ENCODE assay signal across 8 cellular contexts in genomic region chr12:89459279-89459678, GRCh38.
A peak's percentile ranks its signal among the peaks of the same experiment; 100 is the strongest.
DNase-seq lines count a peak whose midpoint lies in the region; ATAC-seq and TF ChIP-seq lines count a peak whose summit lies in the region.
"Not testable (repeated sequence)": the region's sequence is repeated elsewhere in the genome, so short reads cannot be mapped to it uniquely, and the experiment has no call there.

No MANE protein-coding gene starts in this region.

- ATAC-seq in IMR-90 (ENCODE audit: low read depth); PC-3: not testable (repeated sequence)

- not testable (repeated sequence) for H2BK15ac ChIP-seq in IMR-90 (ENCODE audit: low read depth, low read length)

- not testable (repeated sequence) for H4K8ac ChIP-seq in IMR-90 (ENCODE audit: low read depth in 2 of 2, low read length in 2 of 2)

- H4K20me1 ChIP-seq in IMR-90 (ENCODE audit: insufficient read depth, low read length); PC-3 (ENCODE audit: low read length); smooth muscle cell (ENCODE audit: low read depth): not testable (repeated sequence)

- H3F3A ChIP-seq in PC-3 (ENCODE audit: low read length, unreplicated experiment); smooth muscle cell (ENCODE audit: low read depth): not testable (repeated sequence)

- H2BK5ac ChIP-seq in IMR-90 (ENCODE audit: low read depth, low read length, poor library complexity, severe bottlenecking) = not testable (repeated sequence)

- H3K4me3 Mint-ChIP-seq in glutamatergic neuron (ENCODE audit: unreplicated experiment) = not testable (repeated sequence)

- not testable (repeated sequence) for H3K9me2 ChIP-seq in PC-3 (replicated peaks; ENCODE audit: low read length)

- not testable (repeated sequence) for TF ChIP-seq POLR2A in IMR-90 (IDR thresholded peaks at IDR 0.05; ENCODE audit: low read depth, low read length)

- not testable (repeated sequence) for H3K14ac ChIP-seq in IMR-90 (replicated peaks; ENCODE audit: low read depth, low read length)

- not testable (repeated sequence) for H3K4ac ChIP-seq in IMR-90 (ENCODE audit: low read depth, low read length)

- not testable (repeated sequence) for H2AFZ ChIP-seq in IMR-90 (replicated peaks; ENCODE audit: low read length, poor library complexity); PC-3 (ENCODE audit: low read length); smooth muscle cell (ENCODE audit: low read depth)

- not testable (repeated sequence) for H3K23ac ChIP-seq in IMR-90 (ENCODE audit: low read depth, low read length)

- not testable (repeated sequence) for DNase-seq in BJ (ENCODE audit: low read depth); IMR-90; PC-3; glutamatergic neuron; smooth muscle cell (lab: John Stamatoyannopoulos, UW; ENCODE audit: unreplicated experiment)
- DNase-seq in amniotic epithelial cell (ENCODE audit: low read depth) = peak; percentile 28
- DNase-seq in dermis microvascular lymphatic vessel endothelial cell (ENCODE audit: low read depth in 2 of 2) = peak; percentile 27 to 36
- peak; percentile 48 to 55 for DNase-seq in lung microvascular endothelial cell (ENCODE audit: low read depth in 2 of 2)

- peak; percentile 39; the same call in 1 of the 2 replicates for TF ChIP-seq RAD21 in IMR-90 (IDR thresholded peaks at IDR 0.05; ENCODE audit: low read length)

- H3K27ac Mint-ChIP-seq in glutamatergic neuron (ENCODE audit: unreplicated experiment) = not testable (repeated sequence)

- not testable (repeated sequence) for H4K91ac ChIP-seq in IMR-90 (ENCODE audit: insufficient read depth, low read depth, low read length)

- H3K9me3 Mint-ChIP-seq in glutamatergic neuron (ENCODE audit: unreplicated experiment) = not testable (repeated sequence)

- not testable (repeated sequence) for H3K4me2 ChIP-seq in IMR-90 (ENCODE audit: low read depth, low read length); PC-3 (ENCODE audit: low read length); smooth muscle cell

- H3K36me3 Mint-ChIP-seq in glutamatergic neuron (ENCODE audit: unreplicated experiment) = not testable (repeated sequence)

- intact Hi-C loops in IMR-90 (cut with micrococcal nuclease) = loop anchor here (10.0 kb wide), 1 partner anchor 214 kb away; no protein-coding TSS in a partner anchor
- intact Hi-C loops in PC-3 (cut with micrococcal nuclease) = loop anchor here (1.0 kb wide), 1 partner anchor 107 kb away; the partner anchor contains the start of gene DUSP6

- H3K56ac ChIP-seq in IMR-90 (ENCODE audit: extremely low read depth, insufficient read depth, low read length) = not testable (repeated sequence)

- not testable (repeated sequence) for H3K27me3 ChIP-seq in BJ (ENCODE audit: control insufficient read depth, insufficient read depth, low read length); IMR-90 (ENCODE audit: control insufficient read depth, insufficient read depth, low read length); PC-3 (ENCODE audit: low read length); smooth muscle cell (ENCODE audit: low read depth)

- H3K27ac ChIP-seq in IMR-90 (ENCODE audit: insufficient read depth, low read length); PC-3 (ENCODE audit: low read length); smooth muscle cell (ENCODE audit: low read depth): not testable (repeated sequence)

- not testable (repeated sequence) for H3K27me3 Mint-ChIP-seq in glutamatergic neuron (ENCODE audit: unreplicated experiment)

- not testable (repeated sequence) for H2AK9ac ChIP-seq in IMR-90 (replicated peaks; ENCODE audit: low read depth, low read length, poor library complexity)

- TF ChIP-seq CTCF in BJ (IDR thresholded peaks at IDR 0.05; ENCODE audit: insufficient read depth, low read depth, low read length) (peak; percentile 27; the same call in 1 of the 2 replicates), IMR-90 (conservative IDR thresholded peaks at IDR 0.05; ENCODE audit: low read depth, low read length) (peak; percentile 32; the same call in 1 of the 2 replicates), PC-3 (conservative IDR thresholded peaks at IDR 0.05; ENCODE audit: low read depth, low read length) (peak; percentile 46), glutamatergic neuron (IDR thresholded peaks at IDR 0.05; ENCODE audit: partially characterized antibody, unreplicated experiment) (peak; percentile 37), smooth muscle cell (IDR thresholded peaks at IDR 0.05; ENCODE audit: borderline replicate concordance, insufficient read depth, poor library complexity, severe bottlenecking) (peak; percentile 30)

- BruUV-seq in IMR-90 (replicated peaks; lab: Mats Ljungman, UMichigan); PC-3 (replicated peaks; lab: Mats Ljungman, UMichigan): not testable (repeated sequence)

- H3K79me1 ChIP-seq in IMR-90 (ENCODE audit: low read depth in 1 of 2, low read length in 2 of 2) = peaks cover 3 to 11% of the 10 kb centered on the region in 2 experiments; a peak in 3 of 4 replicates

- H2BK120ac ChIP-seq in IMR-90 (ENCODE audit: low read depth, low read length) = not testable (repeated sequence)

- not testable (repeated sequence) for H3K9me1 ChIP-seq in IMR-90 (ENCODE audit: insufficient read depth, low read length)

- CTCF ChIA-PET in BJ (lab: Yijun Ruan, JAX) (interaction anchor here (0.8 to 2.2 kb wide), 12 partner anchors 12 to 442 kb away, joined by 3 to 16 read pairs (median 4); partner anchors contain the start of gene DUSP6), IMR-90 (lab: Yijun Ruan, JAX) (interaction anchor here (0.6 to 2.8 kb wide), 5 partner anchors 77 to 187 kb away, joined by 3 to 12 read pairs (median 6); partner anchors contain the start of gene DUSP6), PC-3 (lab: Charles Lee) (interaction anchor here (0.8 kb wide), 1 partner anchor 431 kb away, joined by 4 read pairs; no protein-coding TSS in a partner anchor)

- H3K18ac ChIP-seq in IMR-90 (ENCODE audit: low read depth, low read length) = not testable (repeated sequence)

- WGBS in IMR-90 (ENCODE audit: extremely low coverage in 2 of 2, insufficient read length in 1 of 2), 2 experiments = no CpG with 5 or more reads among the region's 4 CpGs
- 60% methylated on average over 4 of the region's 4 CpGs for WGBS in smooth muscle cell (ENCODE audit: low lambda C conversion rate)

- H2AK5ac ChIP-seq in IMR-90 (ENCODE audit: low read depth, low read length) = 0 out of 2 replicates have a peak overlapping the region, but pooled peaks have one; percentile 59

- H4K5ac ChIP-seq in IMR-90 (ENCODE audit: low read depth, low read length) = not testable (repeated sequence)

- not testable (repeated sequence) for H2BK20ac ChIP-seq in IMR-90 (ENCODE audit: low read depth, low read length)

- not testable (repeated sequence) for H3K9ac ChIP-seq in IMR-90 (ENCODE audit: low read depth, low read length); PC-3 (ENCODE audit: low read length); smooth muscle cell (ENCODE audit: low read depth)

- not testable (repeated sequence) for H3K4me3 ChIP-seq in BJ (ENCODE audit: low read depth, low read length); IMR-90 (ENCODE audit: insufficient read depth, low read depth, low read length); PC-3 (ENCODE audit: low read length); smooth muscle cell

- POLR2A ChIA-PET in BJ (lab: Charles Lee) (interaction anchor here (0.7 kb wide), 1 partner anchor 712 kb away, joined by 9 read pairs; no protein-coding TSS in a partner anchor), IMR-90 (lab: Charles Lee; ENCODE audit: unreplicated experiment) (interaction anchor here (1.9 kb wide), 1 partner anchor 107 kb away, joined by 10 read pairs; the partner anchor contains the start of gene DUSP6), PC-3 (lab: Charles Lee; ENCODE audit: unreplicated experiment) (interaction anchor here (0.6 to 1.0 kb wide), 2 partner anchors 107 to 440 kb away, joined by 4 to 6 read pairs; partner anchors contain the start of gene DUSP6)

- not testable (repeated sequence) for H3K79me2 ChIP-seq in PC-3 (ENCODE audit: low read length); smooth muscle cell (ENCODE audit: low read depth)

- not testable (repeated sequence) for H3K9me3 ChIP-seq in IMR-90 (ENCODE audit: control insufficient read depth, insufficient read depth, low read length); PC-3 (ENCODE audit: low read length); smooth muscle cell (replicated peaks; ENCODE audit: low read depth)

- in situ Hi-C loops in IMR-90 (cut with MboI; ENCODE audit: low sequenced_read_pairs) = loop anchor here (5.0 to 10.0 kb wide), 2 partner anchors 404 to 437 kb away; no protein-coding TSS in a partner anchor

- dilution Hi-C loops in IMR-90 (cut with HindIII; ENCODE audit: low sequenced_read_pairs, unreplicated experiment) = loop anchor here (25.0 kb wide), 1 partner anchor 422 kb away; no protein-coding TSS in a partner anchor

- not testable (repeated sequence) for H3K4me1 ChIP-seq in IMR-90 (ENCODE audit: control insufficient read depth, insufficient read depth, low read length)
- H3K4me1 ChIP-seq in PC-3 (ENCODE audit: insufficient read depth, low read length) (peaks cover 14% of the 10 kb centered on the region), smooth muscle cell (ENCODE audit: low read depth) (peaks cover 24% of the 10 kb centered on the region)

- not testable (repeated sequence) for H3K36me3 ChIP-seq in BJ (ENCODE audit: control insufficient read depth, insufficient read depth, low read length); IMR-90 (ENCODE audit: control insufficient read depth, insufficient read depth, low read length); PC-3 (ENCODE audit: low read depth, low read length); smooth muscle cell (ENCODE audit: low read depth)

- not testable (repeated sequence) for H3K4me1 Mint-ChIP-seq in glutamatergic neuron (ENCODE audit: low read depth, unreplicated experiment)

TF ChIP-seq in IMR-90, 13 proteins besides CTCF, POLR2A, EP300 and RAD21:
- TF ChIP-seq SMC3 (IDR thresholded peaks at IDR 0.05; ENCODE audit: low read depth, low read length) = peak; percentile 44
